ENCODE assay signal across 13 cellular contexts in the genomic region with DNA sequence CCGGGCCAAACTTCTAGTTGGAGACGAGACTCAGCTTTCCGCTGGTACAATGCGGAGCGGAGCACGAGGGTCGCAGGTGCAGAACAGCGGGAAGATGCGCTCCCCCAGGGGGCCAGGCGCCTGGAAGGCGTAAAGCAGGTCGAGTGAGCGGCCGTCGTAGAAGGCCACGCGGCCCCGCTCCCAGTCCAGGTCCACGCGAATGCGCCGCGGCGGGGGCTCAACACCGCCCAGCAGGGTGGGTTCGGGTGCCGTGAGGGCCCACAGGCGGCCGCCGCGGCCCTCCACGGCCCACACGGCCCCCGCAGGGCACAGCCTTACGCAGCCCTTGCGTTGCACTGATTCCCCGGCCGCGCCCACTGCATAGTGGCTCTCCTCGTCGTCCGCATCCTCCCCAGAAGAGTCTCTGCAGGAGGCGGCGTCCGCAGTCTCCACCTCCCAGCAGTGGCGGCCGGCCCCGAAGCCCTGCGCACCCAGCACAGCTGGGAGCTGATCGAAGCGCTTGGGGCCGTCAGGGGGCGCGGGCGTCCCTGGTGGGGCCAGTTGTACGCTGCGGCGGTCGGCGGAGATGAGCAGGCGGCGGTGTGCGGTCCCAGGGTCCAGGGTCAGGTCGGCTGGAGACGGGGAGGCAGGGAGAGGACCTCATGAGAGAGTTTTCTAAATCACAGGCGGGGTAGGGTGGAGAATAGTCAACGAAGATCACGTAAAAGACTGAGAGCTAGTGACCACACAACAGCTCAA. TPM values are rescaled to one million over a fixed set of nuclear protein-coding genes. Genes with fewer than 3 reads are reported as not detected.
A peak's percentile ranks its signal among the peaks of the same experiment; 100 is the strongest.
DNase-seq lines count a peak whose midpoint lies in the region; ATAC-seq and TF ChIP-seq lines count a peak whose summit lies in the region.
"Had no signal": no experiment of that assay in that cellular context is flagged by ENCODE, and none has a peak within 500 bp of the region (broad histone marks: within the 10 kb centered on the region; RNA-seq: fewer than 3 reads in every experiment).

No MANE protein-coding gene starts in this region.

- POLR2A ChIA-PET in GM10248 (lab: Yijun Ruan, JAX) = interaction anchor here (0.7 to 1.5 kb wide), 2 partner anchors 11 to 16 kb away, joined by 3 to 4 read pairs; a partner anchor contains a TSS

- H3K27me3 ChIP-seq in adipocyte (replicated peaks; ENCODE audit: control insufficient read depth, insufficient read depth, low read length) (peaks cover 42% of the 10 kb centered on the region), left ventricle myocardium inferior (ENCODE audit: low read depth) (peaks cover 56% of the 10 kb centered on the region), ovary (no peaks in the 10 kb centered on the region)

- no peak for TF ChIP-seq EP300 in ovary (IDR thresholded peaks at IDR 0.05)

- DNase-seq in GM10248 (ENCODE audit: extremely low spot score) (peak; percentile 28), adipocyte (ENCODE audit: low read depth) (no peak), left ventricle myocardium inferior (peak; percentile 40), ovary (peak in 4 of 5 donors; percentile 36 to 70 (median 41)), CD1c-positive myeloid dendritic cell (ENCODE audit: extremely low spot score) (no peak), SHP77 treated with DMSO at 0.1 percent for 48 hours (lab: John Stamatoyannopoulos, UW) (no peak)
- DNase-seq: activated CD4-positive, alpha-beta T cell treated with anti-CD3 and anti-CD28 coated beads, Interleukin-2, amount 10 ng/mL, durations not matched to agents 7 days and 5 days; HCEC 1CT; NCI-H2081 treated with DMSO at 0.1 percent for 48 hours had no signal

- peak overlapping the region; percentile 35 for H3K9ac ChIP-seq in adipocyte (ENCODE audit: low read length)

- peak overlapping the region; percentile 58 for H3K4me3 ChIP-seq in adipocyte (ENCODE audit: low read length)
- H3K4me3 ChIP-seq in left ventricle myocardium inferior = peak overlapping the region; percentile 47
- H3K4me3 ChIP-seq in ovary = no peak overlapping the region

- H3K9me3 ChIP-seq in adipocyte (ENCODE audit: control insufficient read depth, low read length) = peaks cover 3% of the 10 kb centered on the region
- H3K9me3 ChIP-seq in left ventricle myocardium inferior (replicated peaks) = no peaks in the 10 kb centered on the region
- no peaks in the 10 kb centered on the region for H3K9me3 ChIP-seq in ovary

- CTCF ChIA-PET in GM10248 (lab: Yijun Ruan, JAX) = interaction anchor here (1.0 to 2.4 kb wide), 3 partner anchors 30 to 60 kb away, joined by 3 to 10 read pairs (median 8); no protein-coding TSS in a partner anchor

- no peak for TF ChIP-seq POLR2A in ovary (IDR thresholded peaks at IDR 0.05)

- no peak for ATAC-seq in HG03175 (IDR thresholded peaks at IDR 0.05; ENCODE audit: unreplicated experiment)

- TF ChIP-seq CTCF in GM10248 (IDR thresholded peaks at IDR 0.05; ENCODE audit: control extremely low read depth, extremely low read depth, low read depth, missing control alignments) (peak; percentile 7), left ventricle myocardium inferior (IDR thresholded peaks at IDR 0.05; ENCODE audit: borderline replicate concordance) (no peak), ovary (IDR thresholded peaks at IDR 0.05) (no peak)

- 12 to 26% (median 20%) methylated on average over 65 to 68 of the region's 68 CpGs for WGBS in ovary, 3 donors

- H3K4me1 ChIP-seq in adipocyte (ENCODE audit: control insufficient read depth, insufficient read depth, low read length) (peaks cover 29% of the 10 kb centered on the region), left ventricle myocardium inferior (peaks cover 47% of the 10 kb centered on the region), ovary (ENCODE audit: insufficient read depth) (peaks cover 8% of the 10 kb centered on the region)

- H3K36me3 ChIP-seq in adipocyte (ENCODE audit: control insufficient read depth, insufficient read depth, low read length, severe bottlenecking) = peaks cover 10% of the 10 kb centered on the region
- peaks cover 19% of the 10 kb centered on the region for H3K36me3 ChIP-seq in left ventricle myocardium inferior
- no peaks in the 10 kb centered on the region for H3K36me3 ChIP-seq in ovary

- H3K27ac ChIP-seq in left ventricle myocardium inferior (replicated peaks) (no peak overlapping the region), ovary (no peak overlapping the region)
- H3K27ac ChIP-seq: HL-60 had no signal

- intact Hi-C loops in left ventricle myocardium inferior (cut with micrococcal nuclease) = no loop called here
- intact Hi-C loops in ovary (cut with DNase I) = no loop called here

RNA-seq across cellular contexts. Expression of a gene that starts 4.3 kb away (rescaled TPM):
- total RNA-seq in left ventricle myocardium inferior (45.3 TPM), ovary (10 to 100 TPM; 27.8 to 50.8 (median 43.2) TPM)
- 100 to 1,000 TPM in 1 of 2 donors, 10 to 100 TPM in 1; 48.6 to 114 TPM for polyA plus RNA-seq in ovary

RNA-seq across cellular contexts. Expression of a gene that starts 4.3 kb away (rescaled TPM):
- not detected for total RNA-seq in left ventricle myocardium inferior
- total RNA-seq in ovary = 1 to 10 TPM in 3 of 7 donors, under 1 TPM in 3, not detected in 1; 0.28 to 3.1 (median 0.97) TPM
- 1 to 10 TPM in 1 of 2 donors, under 1 TPM in 1; 0.57 to 1.1 TPM for polyA plus RNA-seq in ovary
- total RNA-seq: activated CD4-positive, alpha-beta T cell treated with anti-CD3 and anti-CD28 coated beads, Interleukin-2, amount 10 ng/mL, durations not matched to agents 7 days and 5 days; aorta had no signal

RNA-seq across cellular contexts. Expression of a gene that starts 10.2 kb away (rescaled TPM):
- total RNA-seq in left ventricle myocardium inferior = 17.5 TPM
- 10 to 100 TPM; 23.9 to 37.9 (median 28.3) TPM for total RNA-seq in ovary
- polyA plus RNA-seq in ovary = 10 to 100 TPM; 23.1 to 46.6 TPM

RNA-seq across cellular contexts. Expression of a gene that starts 41.6 kb away (rescaled TPM):
- total RNA-seq in left ventricle myocardium inferior = not detected
- not detected for total RNA-seq in ovary
- polyA plus RNA-seq in ovary = not detected
- total RNA-seq: activated CD4-positive, alpha-beta T cell treated with anti-CD3 and anti-CD28 coated beads, Interleukin-2, amount 10 ng/mL, durations not matched to agents 7 days and 5 days; aorta; omental fat pad had no signal

Comparison
In these comparisons a context has a peak if more than half of its experiments do, and no peak if none do; other contexts are left out.
1. DNase-seq: peak in GM10248 (single experiment), left ventricle myocardium inferior (single experiment) and ovary (4 of 5); none in adipocyte (single experiment), CD1c-positive myeloid dendritic cell (single experiment) and SHP77 treated with DMSO at 0.1 percent for 48 hours (single experiment).